15 cellular contexts compared by ENCODE assay signal in genomic region chr3:73069187-73069586, GRCh38. TPM values are rescaled to one million over a fixed set of nuclear protein-coding genes. Genes with fewer than 3 reads are reported as not detected.
DNase-seq lines count a peak whose midpoint lies in the region; ATAC-seq and TF ChIP-seq lines count a peak whose summit lies in the region.
"Had no signal": no experiment of that assay in that cellular context is flagged by ENCODE, and none has a peak within 500 bp of the region (broad histone marks: within the 10 kb centered on the region; RNA-seq: fewer than 3 reads in every experiment).

No MANE protein-coding gene starts in this region.

- no peak overlapping the region for H3K27ac ChIP-seq in IMR-90 (ENCODE audit: insufficient read depth, low read length)
- H3K27ac ChIP-seq: BLaER1 had no signal

- TF ChIP-seq RAD21 in IMR-90 (IDR thresholded peaks at IDR 0.05; ENCODE audit: low read length): no peak

- H4K91ac ChIP-seq in IMR-90 (ENCODE audit: insufficient read depth, low read depth, low read length): peak overlapping the region; percentile 57; the same call in 1 of the 2 replicates

- CTCF ChIA-PET in IMR-90 (lab: Yijun Ruan, JAX): interaction anchor here (0.8 kb wide), 1 partner anchor 13 kb away, joined by 3 read pairs; no protein-coding TSS in a partner anchor

- peaks cover 10% of the 10 kb centered on the region for H4K20me1 ChIP-seq in IMR-90 (ENCODE audit: insufficient read depth, low read length)

- H3K4me2 ChIP-seq in IMR-90 (ENCODE audit: low read depth, low read length): no peak overlapping the region
- H3K4me2 ChIP-seq: BLaER1 had no signal

- BruUV-seq in IMR-90 (replicated peaks; lab: Mats Ljungman, UMichigan): no TSS peak

- no peak overlapping the region for H3K56ac ChIP-seq in IMR-90 (ENCODE audit: extremely low read depth, insufficient read depth, low read length)

- H4K8ac ChIP-seq in IMR-90 (ENCODE audit: low read depth in 2 of 2, low read length in 2 of 2): 0 out of 4 replicates have a peak overlapping the region, but pooled peaks of 1 of the 2 experiments have one; percentile 17

- no peak overlapping the region for H3K4ac ChIP-seq in IMR-90 (ENCODE audit: low read depth, low read length)

- TF ChIP-seq CTCF in IMR-90 (conservative IDR thresholded peaks at IDR 0.05; ENCODE audit: low read depth, low read length): no peak

- TF ChIP-seq POLR2A in IMR-90 (IDR thresholded peaks at IDR 0.05; ENCODE audit: low read depth, low read length): no peak

- POLR2A ChIA-PET in IMR-90 (lab: Charles Lee; ENCODE audit: unreplicated experiment): no interaction called here

- dilution Hi-C loops in IMR-90 (cut with HindIII; ENCODE audit: low sequenced_read_pairs, unreplicated experiment): no loop called here

- no peak overlapping the region for H2BK20ac ChIP-seq in IMR-90 (ENCODE audit: low read depth, low read length)

- ATAC-seq in Right ventricle myocardium superior (ENCODE audit: poor library complexity) (peak; percentile 69), IMR-90 (ENCODE audit: low read depth) (no peak), left ventricle myocardium superior (peak; percentile 76), HG02840 (IDR thresholded peaks at IDR 0.05; ENCODE audit: low FRiP score, unreplicated experiment) (no peak)

- H3K9me3 ChIP-seq in IMR-90 (ENCODE audit: control insufficient read depth, insufficient read depth, low read length): no peaks in the 10 kb centered on the region
- H3K9me3 ChIP-seq: BLaER1 had no signal

- no peak overlapping the region for H3K23ac ChIP-seq in IMR-90 (ENCODE audit: low read depth, low read length)

- no CpG with 5 or more reads among the region's 5 CpGs for WGBS in IMR-90 (ENCODE audit: extremely low coverage in 2 of 2, insufficient read length in 1 of 2), 2 experiments

- no peak overlapping the region for H2AFZ ChIP-seq in IMR-90 (replicated peaks; ENCODE audit: low read length, poor library complexity)

- H3K18ac ChIP-seq in IMR-90 (ENCODE audit: low read depth, low read length): no peak overlapping the region

- peak overlapping the region; percentile 23 for H2BK5ac ChIP-seq in IMR-90 (ENCODE audit: low read depth, low read length, poor library complexity, severe bottlenecking)

- no peak overlapping the region for H2BK15ac ChIP-seq in IMR-90 (ENCODE audit: low read depth, low read length)

- DNase-seq in Right ventricle myocardium superior: no peak
- DNase-seq in cardiac septum (ENCODE audit: low spot score): no peak
- no peak for DNase-seq in IMR-90
- DNase-seq in left ventricle myocardium superior: no peak
- DNase-seq in DMS153 (lab: John Stamatoyannopoulos, UW): no peak
- DNase-seq in NCI-H345 treated with DMSO at 0.1 percent for 48 hours (lab: John Stamatoyannopoulos, UW; ENCODE audit: unreplicated experiment): no peak
- DNase-seq: 8988T; CD4-positive, alpha-beta memory T cell; DMS79 treated with DMSO at 0.1 percent for 48 hours; GF-D8; GOT3; H7; HFFc6 had no signal

- intact Hi-C loops in Right ventricle myocardium superior (cut with DNase I) (no loop called here), cardiac septum (cut with DNase I) (no loop called here), IMR-90 (cut with micrococcal nuclease) (no loop called here), left ventricle myocardium superior (cut with micrococcal nuclease) (no loop called here)

- H4K5ac ChIP-seq in IMR-90 (ENCODE audit: low read depth, low read length): no peak overlapping the region

- no peaks in the 10 kb centered on the region for H3K27me3 ChIP-seq in IMR-90 (ENCODE audit: control insufficient read depth, insufficient read depth, low read length)
- H3K27me3 ChIP-seq: BLaER1 had no signal

- H2AK9ac ChIP-seq in IMR-90 (replicated peaks; ENCODE audit: low read depth, low read length, poor library complexity): no peak overlapping the region

- no peak overlapping the region for H3K4me3 ChIP-seq in IMR-90 (ENCODE audit: insufficient read depth, low read depth, low read length)
- H3K4me3 ChIP-seq: BLaER1 had no signal

- H3K14ac ChIP-seq in IMR-90 (replicated peaks; ENCODE audit: low read depth, low read length): 0 out of 2 replicates have a peak overlapping the region, but pooled peaks have one; percentile 48

- in situ Hi-C loops in IMR-90 (cut with MboI; ENCODE audit: low sequenced_read_pairs): no loop called here

- peaks cover 3% of the 10 kb centered on the region for H3K36me3 ChIP-seq in IMR-90 (ENCODE audit: control insufficient read depth, insufficient read depth, low read length)

- H2AK5ac ChIP-seq in IMR-90 (ENCODE audit: low read depth, low read length): no peak overlapping the region

- H2BK120ac ChIP-seq in IMR-90 (ENCODE audit: low read depth, low read length): no peak overlapping the region

- peaks cover 26% of the 10 kb centered on the region for H3K4me1 ChIP-seq in IMR-90 (ENCODE audit: control insufficient read depth, insufficient read depth, low read length)

- peaks cover 8% of the 10 kb centered on the region for H3K9me1 ChIP-seq in IMR-90 (ENCODE audit: insufficient read depth, low read length)

- H3K9ac ChIP-seq in IMR-90 (ENCODE audit: low read depth, low read length): no peak overlapping the region
- H3K9ac ChIP-seq: BLaER1 had no signal

- peaks cover 3 to 11% of the 10 kb centered on the region in 2 experiments; a peak in 1 of 4 replicates for H3K79me1 ChIP-seq in IMR-90 (ENCODE audit: low read depth in 1 of 2, low read length in 2 of 2)

TF ChIP-seq in IMR-90, 13 proteins besides CTCF, POLR2A, EP300 and RAD21:
- TF ChIP-seq FOS (IDR thresholded peaks at IDR 0.05; ENCODE audit: low read depth, low read length): no peak
- TF ChIP-seq CEBPB (IDR thresholded peaks at IDR 0.05; ENCODE audit: low read depth, low read length): no peak
- TF ChIP-seq CHD1 (IDR thresholded peaks at IDR 0.05; ENCODE audit: low read depth, low read length): no peak
- TF ChIP-seq MAZ (IDR thresholded peaks at IDR 0.05; ENCODE audit: borderline replicate concordance, low read depth, low read length): no peak
- no peak for TF ChIP-seq USF2 (IDR thresholded peaks at IDR 0.05; ENCODE audit: low read depth, low read length)
- TF ChIP-seq NFE2L2 (IDR thresholded peaks at IDR 0.05; ENCODE audit: low read depth, low read length): no peak
- no peak for TF ChIP-seq ELK1 (IDR thresholded peaks at IDR 0.05; ENCODE audit: borderline replicate concordance, low read depth, low read length)
- no peak for TF ChIP-seq RFX5 (IDR thresholded peaks at IDR 0.05; ENCODE audit: low read depth, low read length)
- TF ChIP-seq MXI1 (IDR thresholded peaks at IDR 0.05; ENCODE audit: borderline replicate concordance, low read depth, low read length): no peak
- TF ChIP-seq SMC3 (IDR thresholded peaks at IDR 0.05; ENCODE audit: low read depth, low read length): no peak
- TF ChIP-seq MAFK (IDR thresholded peaks at IDR 0.05; ENCODE audit: low read depth, low read length): no peak
- no peak for TF ChIP-seq RCOR1 (IDR thresholded peaks at IDR 0.05; ENCODE audit: insufficient replicate concordance, low read length)
- no peak for TF ChIP-seq BHLHE40 (IDR thresholded peaks at IDR 0.05; ENCODE audit: low read depth, low read length)

RNA-seq across cellular contexts. Expression of gene EBLN2, which starts 7.7 kb away (rescaled TPM):
- total RNA-seq in Right ventricle myocardium superior (1.2 TPM), cardiac septum (1.9 TPM), IMR-90 (2012; rRNA removed) (6.4 and 7.7 TPM in 2 replicates), left ventricle myocardium superior (0.69 TPM)
- 2.5 and 2.8 TPM in 2 replicates for polyA plus RNA-seq in IMR-90 (2012; rRNA removed)
- 0.03 and 0.08 TPM in 2 replicates for polyA plus RNA-seq in IMR-90 (2012; cell fraction: cytosol; rRNA removed)
- 2.4 and 22.4 TPM in 2 replicates for polyA plus RNA-seq in IMR-90 (2012; cell fraction: nucleus; rRNA removed; ENCODE audit: low replicate concordance)

Comparison
In these comparisons a context has a peak if more than half of its experiments do, and no peak if none do; other contexts are left out.
1. ATAC-seq: peak in Right ventricle myocardium superior (single experiment) and left ventricle myocardium superior (single experiment); none in IMR-90 (single experiment) and HG02840 (single experiment).